In the genomic region with DNA sequence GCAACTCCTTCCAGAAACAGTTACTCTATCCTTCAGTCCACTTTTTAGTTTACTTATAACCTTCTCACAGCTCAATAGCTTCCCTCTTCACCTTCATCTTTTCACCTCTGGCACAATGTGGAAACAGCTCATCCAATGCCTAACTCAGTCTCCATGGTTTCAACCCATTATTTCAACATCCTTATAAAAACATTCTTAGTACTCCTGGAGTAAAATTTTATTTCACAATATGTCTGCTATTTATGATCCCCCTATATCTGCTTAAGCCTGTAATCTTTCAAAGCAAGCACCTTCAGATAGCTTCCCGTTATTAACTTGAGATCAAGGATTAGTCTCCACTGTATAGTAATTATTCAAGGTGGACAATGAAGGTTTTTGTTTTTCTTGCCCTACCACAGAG, we compare ENCODE assay signal across 14 cellular contexts.
DNase-seq lines count a peak whose midpoint lies in the region; ATAC-seq, FAIRE-seq and TF ChIP-seq lines count a peak whose summit lies in the region.
"Had no signal": no experiment of that assay in that cellular context is flagged by ENCODE, and none has a peak within 500 bp of the region (broad histone marks: within the 10 kb centered on the region; RNA-seq: fewer than 3 reads in every experiment).

No MANE protein-coding gene starts in this region.

- POLR2A ChIA-PET in A549 (lab: Yijun Ruan, JAX) = interaction anchor here (1.0 kb wide), 1 partner anchor 104 kb away, joined by 3 read pairs; no protein-coding TSS in a partner anchor

- no peak overlapping the region for H2AFZ ChIP-seq in Karpas-422 (ENCODE audit: low read length)

- H3K36me3 Mint-ChIP-seq in nephron (ENCODE audit: low read depth) = no peaks in the 10 kb centered on the region
- H3K36me3 Mint-ChIP-seq: memory B cell had no signal

- H3K27ac ChIP-seq in A549 (peak overlapping the region in 1 of 2 experiments; percentile 27; a peak in 2 of 6 replicates), coronary artery (peak overlapping the region; percentile 10 to 41), Karpas-422 (ENCODE audit: low read length) (no peak overlapping the region)
- H3K27ac ChIP-seq: suprapubic skin, VCaP had no signal

- H4K20me1 ChIP-seq in Karpas-422 (ENCODE audit: insufficient read depth, low read depth, low read length) = no peaks in the 10 kb centered on the region

- ATAC-seq in A549 = no peak

- WGBS in A549 (ENCODE audit: missing lambda C conversion rate) = 50% methylated on average over 1 of the region's 1 CpG

- H3K4me3 ChIP-seq in A549 = no peak overlapping the region
- H3K4me3 ChIP-seq in coronary artery = no peak overlapping the region
- no peak overlapping the region for H3K4me3 ChIP-seq in Karpas-422 (ENCODE audit: low read length)
- H3K4me3 ChIP-seq: suprapubic skin had no signal

- H3K36me3 ChIP-seq in Karpas-422 (ENCODE audit: insufficient read depth, low read length) = no peaks in the 10 kb centered on the region
- H3K36me3 ChIP-seq: suprapubic skin had no signal

- peaks cover 56% of the 10 kb centered on the region for H3K4me1 ChIP-seq in A549
- H3K4me1 ChIP-seq in Karpas-422 (ENCODE audit: low read length) = no peaks in the 10 kb centered on the region

- H3K9me2 ChIP-seq in Karpas-422 (replicated peaks; ENCODE audit: insufficient read depth, low read length) = no peaks in the 10 kb centered on the region; the same call in 1 of the 2 replicates

- peaks cover 37% of the 10 kb centered on the region for H3K4me1 Mint-ChIP-seq in nephron
- H3K4me1 Mint-ChIP-seq: memory B cell had no signal

- H3K9me3 Mint-ChIP-seq in nephron = no peaks in the 10 kb centered on the region
- H3K9me3 Mint-ChIP-seq: memory B cell had no signal

- no peak for TF ChIP-seq RAD21 in A549 (conservative IDR thresholded peaks at IDR 0.05 in 1 of 2, IDR thresholded peaks at IDR 0.05 in 1 of 2)

- TF ChIP-seq POLR2A in A549 (IDR thresholded peaks at IDR 0.05; ENCODE audit: low read length) = no peak

- DNase-seq in A549 (ENCODE audit: low read depth in 1 of 2, low spot score in 1 of 2) = no peak
- peak; percentile 32 for DNase-seq in HS-5 (ENCODE audit: low read depth)
- no peak for DNase-seq in coronary artery (ENCODE audit: low spot score)
- DNase-seq in AG20443 (ENCODE audit: low spot score) = no peak
- DNase-seq in NCI-H1436 (lab: John Stamatoyannopoulos, UW) = no peak
- DNase-seq in Karpas-422 = no peak
- DNase-seq in NCI-H446 (lab: John Stamatoyannopoulos, UW) = no peak
- DNase-seq: cerebellar nuclear complex; MV-4-11; NK-92 treated with Interleukin-12 subunit alpha and Interleukin-12 subunit beta, amount 100 ng/mL, for 24 hours had no signal

- no peak for TF ChIP-seq EP300 in A549 (IDR thresholded peaks at IDR 0.05)

- H3K27me3 Mint-ChIP-seq in nephron (ENCODE audit: low read depth) = no peaks in the 10 kb centered on the region
- H3K27me3 Mint-ChIP-seq: memory B cell had no signal

- peak overlapping the region in 2 of 3 experiments; percentile 40 to 45 for H3K27ac Mint-ChIP-seq in nephron
- H3K27ac Mint-ChIP-seq: memory B cell had no signal

- TF ChIP-seq CTCF in A549 (IDR thresholded peaks at IDR 0.05) = no peak
- TF ChIP-seq CTCF in coronary artery (IDR thresholded peaks at IDR 0.05) = no peak
- no peak for TF ChIP-seq CTCF in nephron (IDR thresholded peaks at IDR 0.05; ENCODE audit: unreplicated experiment in 3 of 3)

- no peaks in the 10 kb centered on the region for H3K79me2 ChIP-seq in Karpas-422 (ENCODE audit: low read length)

- H3K4me3 Mint-ChIP-seq in nephron = no peak overlapping the region
- H3K4me3 Mint-ChIP-seq: memory B cell had no signal

- peak overlapping the region; percentile 35; the same call in 1 of the 3 replicates for H3K4me2 ChIP-seq in A549
- no peak overlapping the region for H3K4me2 ChIP-seq in Karpas-422 (ENCODE audit: low read depth, low read length, poor library complexity, severe bottlenecking)

- CTCF ChIA-PET in A549 (lab: Yijun Ruan, JAX) = interaction anchor here (1.0 kb wide), 1 partner anchor 156 kb away, joined by 6 read pairs; no protein-coding TSS in a partner anchor

- FAIRE-seq in A549 (lab: Jason Lieb, UNC) = no peak

- no peak overlapping the region for H3K9ac ChIP-seq in Karpas-422 (ENCODE audit: low read length)

- no peaks in the 10 kb centered on the region for H3K27me3 ChIP-seq in Karpas-422 (ENCODE audit: low read length)
- H3K27me3 ChIP-seq: suprapubic skin had no signal

- H3K9me3 ChIP-seq in A549 = no peaks in the 10 kb centered on the region
- H3K9me3 ChIP-seq in Karpas-422 (ENCODE audit: low read length) = no peaks in the 10 kb centered on the region
- H3K9me3 ChIP-seq: suprapubic skin had no signal

TF ChIP-seq in A549, 52 proteins besides CTCF, POLR2A, EP300 and RAD21:
- TF ChIP-seq CEBPB (IDR thresholded peaks at IDR 0.05) = 0 out of 4 replicates have a peak, but pooled peaks of 1 of the 2 experiments have one; percentile 23
- TF ChIP-seq, protein P1, sequence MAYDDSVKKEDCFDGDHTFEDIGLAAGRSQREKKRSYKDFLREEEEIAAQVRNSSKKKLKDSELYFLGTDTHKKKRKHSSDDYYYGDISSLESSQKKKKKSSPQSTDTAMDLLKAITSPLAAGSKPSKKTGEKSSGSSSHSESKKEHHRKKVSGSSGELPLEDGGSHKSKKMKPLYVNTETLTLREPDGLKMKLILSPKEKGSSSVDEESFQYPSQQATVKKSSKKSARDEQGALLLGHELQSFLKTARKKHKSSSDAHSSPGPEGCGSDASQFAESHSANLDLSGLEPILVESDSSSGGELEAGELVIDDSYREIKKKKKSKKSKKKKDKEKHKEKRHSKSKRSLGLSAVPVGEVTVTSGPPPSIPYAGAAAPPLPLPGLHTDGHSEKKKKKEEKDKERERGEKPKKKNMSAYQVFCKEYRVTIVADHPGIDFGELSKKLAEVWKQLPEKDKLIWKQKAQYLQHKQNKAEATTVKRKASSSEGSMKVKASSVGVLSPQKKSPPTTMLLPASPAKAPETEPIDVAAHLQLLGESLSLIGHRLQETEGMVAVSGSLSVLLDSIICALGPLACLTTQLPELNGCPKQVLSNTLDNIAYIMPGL (CRISPR knock-in tag; IDR thresholded peaks at IDR 0.05; ENCODE audit: borderline replicate concordance) = no peak
